ENCODE assay signal across 2 cellular contexts in genomic region chr14:23557521-23557920, GRCh38.
TF ChIP-seq lines count a peak whose summit lies in the region.

No MANE protein-coding gene starts in this region.

TF ChIP-seq in HCT116, 20 proteins besides CTCF, POLR2A, EP300 and RAD21:
- TF ChIP-seq TCF7L2 (IDR thresholded peaks at IDR 0.05; ENCODE audit: borderline replicate concordance, extremely low read depth, insufficient read depth, insufficient read length) (no peak), SP1 (IDR thresholded peaks at IDR 0.05; ENCODE audit: low read depth) (no peak), ATF3 (IDR thresholded peaks at IDR 0.05) (no peak), JUND (IDR thresholded peaks at IDR 0.05) (no peak), ZFX (IDR thresholded peaks at IDR 0.05) (no peak), ZNF274 (IDR thresholded peaks at IDR 0.05; ENCODE audit: low read depth, low read length) (no peak)

TF ChIP-seq in HEK293T, 16 proteins besides CTCF, POLR2A, EP300 and RAD21:
- no peak for TF ChIP-seq LEF1 (IDR thresholded peaks at IDR 0.05; ENCODE audit: borderline replicate concordance)
- TF ChIP-seq TARDBP (IDR thresholded peaks at IDR 0.05): no peak
- no peak for TF ChIP-seq BHLHE40 (IDR thresholded peaks at IDR 0.05; ENCODE audit: borderline replicate concordance)
- no peak for TF ChIP-seq SP1 (IDR thresholded peaks at IDR 0.05)
- no peak for TF ChIP-seq ZNF384 (IDR thresholded peaks at IDR 0.05)
- TF ChIP-seq CTBP1 (IDR thresholded peaks at IDR 0.05; ENCODE audit: borderline replicate concordance): no peak
- no peak for TF ChIP-seq ELF4 (IDR thresholded peaks at IDR 0.05)
- no peak for TF ChIP-seq L3MBTL2 (conservative IDR thresholded peaks at IDR 0.05)
